In the genomic region with DNA sequence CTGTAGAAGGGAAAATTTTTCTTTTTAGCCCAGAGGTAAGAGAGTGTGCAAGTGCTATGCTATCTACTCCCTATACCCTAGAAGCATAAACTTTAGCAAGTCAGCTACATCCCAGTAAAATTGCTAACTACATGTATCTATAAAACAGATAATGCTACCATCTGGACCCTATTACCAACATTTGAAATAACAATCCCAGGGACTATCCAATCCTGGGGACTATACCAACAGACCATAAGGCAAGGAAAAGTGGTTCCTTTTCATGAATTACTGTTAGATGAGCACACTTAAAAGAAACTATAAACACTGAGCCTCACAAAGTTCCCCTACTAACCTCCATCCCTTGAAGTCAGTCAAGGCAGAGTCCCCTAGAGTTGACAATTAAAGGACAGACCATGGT, we compare ENCODE assay signal across 1 cellular context.
TF ChIP-seq lines count a peak whose summit lies in the region.

No MANE protein-coding gene starts in this region.

TF ChIP-seq in SK-N-SH, 30 proteins besides CTCF, POLR2A, EP300 and RAD21 (continued from another document):
- TF ChIP-seq, protein P1, sequence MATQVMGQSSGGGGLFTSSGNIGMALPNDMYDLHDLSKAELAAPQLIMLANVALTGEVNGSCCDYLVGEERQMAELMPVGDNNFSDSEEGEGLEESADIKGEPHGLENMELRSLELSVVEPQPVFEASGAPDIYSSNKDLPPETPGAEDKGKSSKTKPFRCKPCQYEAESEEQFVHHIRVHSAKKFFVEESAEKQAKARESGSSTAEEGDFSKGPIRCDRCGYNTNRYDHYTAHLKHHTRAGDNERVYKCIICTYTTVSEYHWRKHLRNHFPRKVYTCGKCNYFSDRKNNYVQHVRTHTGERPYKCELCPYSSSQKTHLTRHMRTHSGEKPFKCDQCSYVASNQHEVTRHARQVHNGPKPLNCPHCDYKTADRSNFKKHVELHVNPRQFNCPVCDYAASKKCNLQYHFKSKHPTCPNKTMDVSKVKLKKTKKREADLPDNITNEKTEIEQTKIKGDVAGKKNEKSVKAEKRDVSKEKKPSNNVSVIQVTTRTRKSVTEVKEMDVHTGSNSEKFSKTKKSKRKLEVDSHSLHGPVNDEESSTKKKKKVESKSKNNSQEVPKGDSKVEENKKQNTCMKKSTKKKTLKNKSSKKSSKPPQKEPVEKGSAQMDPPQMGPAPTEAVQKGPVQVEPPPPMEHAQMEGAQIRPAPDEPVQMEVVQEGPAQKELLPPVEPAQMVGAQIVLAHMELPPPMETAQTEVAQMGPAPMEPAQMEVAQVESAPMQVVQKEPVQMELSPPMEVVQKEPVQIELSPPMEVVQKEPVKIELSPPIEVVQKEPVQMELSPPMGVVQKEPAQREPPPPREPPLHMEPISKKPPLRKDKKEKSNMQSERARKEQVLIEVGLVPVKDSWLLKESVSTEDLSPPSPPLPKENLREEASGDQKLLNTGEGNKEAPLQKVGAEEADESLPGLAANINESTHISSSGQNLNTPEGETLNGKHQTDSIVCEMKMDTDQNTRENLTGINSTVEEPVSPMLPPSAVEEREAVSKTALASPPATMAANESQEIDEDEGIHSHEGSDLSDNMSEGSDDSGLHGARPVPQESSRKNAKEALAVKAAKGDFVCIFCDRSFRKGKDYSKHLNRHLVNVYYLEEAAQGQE (IDR thresholded peaks at IDR 0.05; ENCODE audit: low read depth, low read length) = no peak
- TF ChIP-seq, protein P2, sequence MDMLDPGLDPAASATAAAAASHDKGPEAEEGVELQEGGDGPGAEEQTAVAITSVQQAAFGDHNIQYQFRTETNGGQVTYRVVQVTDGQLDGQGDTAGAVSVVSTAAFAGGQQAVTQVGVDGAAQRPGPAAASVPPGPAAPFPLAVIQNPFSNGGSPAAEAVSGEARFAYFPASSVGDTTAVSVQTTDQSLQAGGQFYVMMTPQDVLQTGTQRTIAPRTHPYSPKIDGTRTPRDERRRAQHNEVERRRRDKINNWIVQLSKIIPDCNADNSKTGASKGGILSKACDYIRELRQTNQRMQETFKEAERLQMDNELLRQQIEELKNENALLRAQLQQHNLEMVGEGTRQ (IDR thresholded peaks at IDR 0.05; ENCODE audit: borderline replicate concordance, low read depth, low read length) = no peak
